10 cellular contexts compared by ENCODE assay signal in genomic region chr5:172186114-172186695, GRCh38. TPM values are rescaled to one million over a fixed set of nuclear protein-coding genes. Genes with fewer than 3 reads are reported as not detected.
DNase-seq lines count a peak whose midpoint lies in the region; ATAC-seq and TF ChIP-seq lines count a peak whose summit lies in the region.
"Had no signal": no experiment of that assay in that cellular context is flagged by ENCODE, and none has a peak within 500 bp of the region (broad histone marks: within the 10 kb centered on the region; RNA-seq: fewer than 3 reads in every experiment).

No MANE protein-coding gene starts in this region.

- H3K27me3 Mint-ChIP-seq in Calu3 (ENCODE audit: unreplicated experiment) = peaks cover 15% of the 10 kb centered on the region
- H3K27me3 Mint-ChIP-seq in endothelial cell (ENCODE audit: unreplicated experiment) = peaks cover 7% of the 10 kb centered on the region
- H3K27me3 Mint-ChIP-seq in osteocyte (ENCODE audit: unreplicated experiment) = no peaks in the 10 kb centered on the region

- H3K4me3 ChIP-seq in PC-3 (ENCODE audit: low read length) = peak overlapping the region; percentile 98

- peak overlapping the region; percentile 81 for H3K4me3 Mint-ChIP-seq in Calu3 (ENCODE audit: low read depth, unreplicated experiment)
- peak overlapping the region; percentile 98 for H3K4me3 Mint-ChIP-seq in endothelial cell (ENCODE audit: unreplicated experiment)
- peak overlapping the region; percentile 98 for H3K4me3 Mint-ChIP-seq in osteocyte (ENCODE audit: unreplicated experiment)

- H3K27me3 ChIP-seq in PC-3 (ENCODE audit: low read length) = no peaks in the 10 kb centered on the region
- H3K27me3 ChIP-seq: ascending aorta had no signal

- POLR2A ChIA-PET in PC-3 (lab: Charles Lee; ENCODE audit: unreplicated experiment) = interaction anchor here (0.6 kb wide), 1 partner anchor 96 kb away, joined by 5 read pairs; no protein-coding TSS in a partner anchor

- H3K9me2 ChIP-seq in PC-3 (replicated peaks; ENCODE audit: low read length) = no peaks in the 10 kb centered on the region

- H3K27ac Mint-ChIP-seq in Calu3 (ENCODE audit: unreplicated experiment) (no peak overlapping the region), endothelial cell (ENCODE audit: unreplicated experiment) (no peak overlapping the region), osteocyte (ENCODE audit: unreplicated experiment) (peak overlapping the region; percentile 90)
- H3K27ac Mint-ChIP-seq: progenitor cell of endocrine pancreas had no signal

- H3K4me1 ChIP-seq in PC-3 (ENCODE audit: insufficient read depth, low read length) = peaks cover 20% of the 10 kb centered on the region

- CTCF ChIA-PET in Calu3 (lab: Charles Lee) = interaction anchor here (0.6 to 1.7 kb wide), 5 partner anchors 13 to 274 kb away, joined by 3 to 5 read pairs (median 4); no protein-coding TSS in a partner anchor
- CTCF ChIA-PET in PC-3 (lab: Charles Lee) = interaction anchor here (0.5 to 2.4 kb wide), 3 partner anchors 12 to 276 kb away, joined by 3 to 12 read pairs (median 4); no protein-coding TSS in a partner anchor

- no peaks in the 10 kb centered on the region for H4K20me1 ChIP-seq in PC-3 (ENCODE audit: low read length)

- peaks cover 63% of the 10 kb centered on the region for H3K79me2 ChIP-seq in PC-3 (ENCODE audit: low read length)

- no peak for DNase-seq in Calu3
- DNase-seq in PC-3 = no peak
- no peak for DNase-seq in endothelial cell (ENCODE audit: low spot score)
- DNase-seq in osteocyte (ENCODE audit: extremely low spot score, unreplicated experiment) = no peak
- no peak for DNase-seq in inferior parietal cortex (ENCODE audit: extremely low spot score)
- no peak for DNase-seq in NCI-H128 (lab: John Stamatoyannopoulos, UW; ENCODE audit: unreplicated experiment)

- H3K36me3 ChIP-seq in PC-3 (ENCODE audit: low read depth, low read length) = no peaks in the 10 kb centered on the region
- H3K36me3 ChIP-seq: ascending aorta had no signal

- H2AFZ ChIP-seq in PC-3 (ENCODE audit: low read length) = no peak overlapping the region

- peak overlapping the region; percentile 87 for H3K4me2 ChIP-seq in PC-3 (ENCODE audit: low read length)

- no peaks in the 10 kb centered on the region for H3K9me3 ChIP-seq in PC-3 (ENCODE audit: low read length)
- H3K9me3 ChIP-seq: ascending aorta had no signal

- no peaks in the 10 kb centered on the region for H3F3A ChIP-seq in PC-3 (ENCODE audit: low read length, unreplicated experiment)

- BruUV-seq in Calu3 (replicated peaks; lab: Mats Ljungman, UMichigan) (no TSS peak), PC-3 (replicated peaks; lab: Mats Ljungman, UMichigan) (no TSS peak)

- TF ChIP-seq CTCF in Calu3 (IDR thresholded peaks at IDR 0.05; ENCODE audit: unreplicated experiment) (no peak), PC-3 (conservative IDR thresholded peaks at IDR 0.05; ENCODE audit: low read depth, low read length) (no peak), endothelial cell (IDR thresholded peaks at IDR 0.05; ENCODE audit: unreplicated experiment) (no peak), osteocyte (IDR thresholded peaks at IDR 0.05) (no peak)

- H3K27ac ChIP-seq in PC-3 (ENCODE audit: low read length) = peak overlapping the region; percentile 82

- H3K36me3 Mint-ChIP-seq in Calu3 (ENCODE audit: insufficient read depth, unreplicated experiment) = peaks cover 29% of the 10 kb centered on the region
- H3K36me3 Mint-ChIP-seq in endothelial cell (ENCODE audit: low read depth, unreplicated experiment) = peaks cover 3% of the 10 kb centered on the region
- H3K36me3 Mint-ChIP-seq in osteocyte (ENCODE audit: unreplicated experiment) = peaks cover 4% of the 10 kb centered on the region

- H3K9me3 Mint-ChIP-seq in Calu3 (ENCODE audit: low read depth, unreplicated experiment) (no peaks in the 10 kb centered on the region), endothelial cell (ENCODE audit: unreplicated experiment) (no peaks in the 10 kb centered on the region), osteocyte (ENCODE audit: unreplicated experiment) (no peaks in the 10 kb centered on the region)

- ATAC-seq in PC-3 = no peak
- ATAC-seq in GM21786 (IDR thresholded peaks at IDR 0.05; ENCODE audit: unreplicated experiment) = no peak
- no peak for ATAC-seq in GM21825 (IDR thresholded peaks at IDR 0.05; ENCODE audit: unreplicated experiment)

- H3K4me1 Mint-ChIP-seq in Calu3 (ENCODE audit: low read depth, unreplicated experiment) (peaks cover 20% of the 10 kb centered on the region), endothelial cell (ENCODE audit: unreplicated experiment) (peaks cover 30% of the 10 kb centered on the region), osteocyte (ENCODE audit: unreplicated experiment) (peaks cover 54% of the 10 kb centered on the region)

- intact Hi-C loops in Calu3 (cut with micrococcal nuclease; ENCODE audit: unreplicated experiment) (loop anchor here (5.0 kb wide), 2 partner anchors 96 to 274 kb away; partner anchors contain the start of gene UBTD2), PC-3 (cut with micrococcal nuclease) (loop anchor here (10.0 kb wide), 1 partner anchor 271 kb away; no protein-coding TSS in a partner anchor)

- peak overlapping the region; percentile 84; the same call in 1 of the 2 replicates for H3K9ac ChIP-seq in PC-3 (ENCODE audit: low read length)

RNA-seq across cellular contexts. Expression of gene STK10, which starts 1.8 kb away (rescaled TPM):
- total RNA-seq in Calu3 (2022) (27.4 and 32.1 TPM in 2 replicates), PC-3 (2014; rRNA removed) (25.7 and 30.1 TPM in 2 replicates), endothelial cell (ENCODE audit: unreplicated experiment) (69.3 TPM), osteocyte (66.2 and 86.0 TPM in 2 replicates)

RNA-seq across cellular contexts. Expression of gene EFCAB9, which starts 7.8 kb away (rescaled TPM):
- total RNA-seq in Calu3 (2022) = not detected in 2 replicates
- not detected in 2 replicates for total RNA-seq in PC-3 (2014; rRNA removed)
- not detected for total RNA-seq in endothelial cell (ENCODE audit: unreplicated experiment)
- not detected in 2 replicates for total RNA-seq in osteocyte
- total RNA-seq: ascending aorta, progenitor cell of endocrine pancreas had no signal
